ENCODE assay signal across 9 cellular contexts in genomic region chr13:28100149-28101121, GRCh38. TPM values are rescaled to one million over a fixed set of nuclear protein-coding genes. Genes with fewer than 3 reads are reported as not detected.
DNase-seq lines count a peak whose midpoint lies in the region; ATAC-seq and TF ChIP-seq lines count a peak whose summit lies in the region.
"Had no signal": no experiment of that assay in that cellular context is flagged by ENCODE, and none has a peak within 500 bp of the region (broad histone marks: within the 10 kb centered on the region; RNA-seq: fewer than 3 reads in every experiment).

Gene FLT3 (minus strand): TSS chr13:28100576. CDS start chr13:28100510, 66 bp downstream.

- peaks cover 3 to 26% of the 10 kb centered on the region in 2 donors for H3K27me3 ChIP-seq in right lobe of liver

- DNase-seq in NCI-H82 (lab: John Stamatoyannopoulos, UW) (peak; percentile 62), NCI-H82 treated with DMSO at 0.1 percent for 48 hours (lab: John Stamatoyannopoulos, UW; ENCODE audit: unreplicated experiment) (no peak), SK-N-MC (ENCODE audit: low read depth, low spot score) (peak; percentile 47), cerebellum (ENCODE audit: low spot score) (peak; percentile 82), right lobe of liver (peak; percentile 29 to 57 (median 45))
- DNase-seq in stimulated activated CD8-positive, alpha-beta memory T cell treated with anti-CD3 and anti-CD28 coated beads, Interleukin-4, amount 100 ng/mL, for 24 hours (ENCODE audit: low read depth), result peak; percentile 6

- peak within 1 kb of the TSS; percentile 56 for H3K9ac ChIP-seq in SK-N-MC (ENCODE audit: insufficient read length)

- no peak for TF ChIP-seq POLR2A in right lobe of liver (IDR thresholded peaks at IDR 0.05)

- intact Hi-C loops in right lobe of liver (cut with DNase I), result no loop called here

- H3K4me3 ChIP-seq in SK-N-MC (peak within 1 kb of the TSS; percentile 79), right lobe of liver (peak within 1 kb of the TSS in 2 of 3 donors; percentile 9 to 35)

- WGBS in right lobe of liver (ENCODE audit: insufficient coverage, low coverage, low lambda C conversion rate, missing lambda C conversion rate), result 3% methylated on average over 25 of the region's 106 CpGs

- H3K27ac ChIP-seq in SK-N-MC, result no peak within 1 kb of the TSS
- H3K27ac ChIP-seq in right lobe of liver, result no peak within 1 kb of the TSS

- TF ChIP-seq CTCF in right lobe of liver (IDR thresholded peaks at IDR 0.05), result no peak

- no peaks in the 10 kb centered on the region; the same call in 1 of the 2 replicates for H3K9me3 ChIP-seq in SK-N-MC (ENCODE audit: low read depth, low read length)
- no peaks in the 10 kb centered on the region for H3K9me3 ChIP-seq in right lobe of liver

- H3K36me3 ChIP-seq in SK-N-MC (ENCODE audit: insufficient read depth, low read length) (no peaks in the 10 kb centered on the region), right lobe of liver (no peaks in the 10 kb centered on the region)

- peaks cover 0 to 10% (median 0%) of the 10 kb centered on the region in 4 donors for H3K4me1 ChIP-seq in right lobe of liver

- ATAC-seq in HG03432 (IDR thresholded peaks at IDR 0.05; ENCODE audit: unreplicated experiment), result peak; percentile 81
- peak in 3 of 4 donors; percentile 30 to 55 (median 35) for ATAC-seq in right lobe of liver
- no peak for ATAC-seq in HG03521 (IDR thresholded peaks at IDR 0.05; ENCODE audit: unreplicated experiment)

RNA-seq across cellular contexts. Expression of gene FLT3, which starts in this region (rescaled TPM):
- total RNA-seq in cerebellum (5.4 TPM), right lobe of liver (under 1 TPM; 0.04 to 0.74 (median 0.24) TPM)
- total RNA-seq: dermis microvascular lymphatic vessel endothelial cell had no signal

Comparison
In these comparisons a context has a peak if more than half of its experiments do, and no peak if none do; other contexts are left out.
1. Peak in DNase-seq, ATAC-seq and H3K4me3 ChIP-seq in right lobe of liver; RNA of the gene not detected or under 1 TPM.